ENCODE assay signal across 1 cellular context in the genomic region with DNA sequence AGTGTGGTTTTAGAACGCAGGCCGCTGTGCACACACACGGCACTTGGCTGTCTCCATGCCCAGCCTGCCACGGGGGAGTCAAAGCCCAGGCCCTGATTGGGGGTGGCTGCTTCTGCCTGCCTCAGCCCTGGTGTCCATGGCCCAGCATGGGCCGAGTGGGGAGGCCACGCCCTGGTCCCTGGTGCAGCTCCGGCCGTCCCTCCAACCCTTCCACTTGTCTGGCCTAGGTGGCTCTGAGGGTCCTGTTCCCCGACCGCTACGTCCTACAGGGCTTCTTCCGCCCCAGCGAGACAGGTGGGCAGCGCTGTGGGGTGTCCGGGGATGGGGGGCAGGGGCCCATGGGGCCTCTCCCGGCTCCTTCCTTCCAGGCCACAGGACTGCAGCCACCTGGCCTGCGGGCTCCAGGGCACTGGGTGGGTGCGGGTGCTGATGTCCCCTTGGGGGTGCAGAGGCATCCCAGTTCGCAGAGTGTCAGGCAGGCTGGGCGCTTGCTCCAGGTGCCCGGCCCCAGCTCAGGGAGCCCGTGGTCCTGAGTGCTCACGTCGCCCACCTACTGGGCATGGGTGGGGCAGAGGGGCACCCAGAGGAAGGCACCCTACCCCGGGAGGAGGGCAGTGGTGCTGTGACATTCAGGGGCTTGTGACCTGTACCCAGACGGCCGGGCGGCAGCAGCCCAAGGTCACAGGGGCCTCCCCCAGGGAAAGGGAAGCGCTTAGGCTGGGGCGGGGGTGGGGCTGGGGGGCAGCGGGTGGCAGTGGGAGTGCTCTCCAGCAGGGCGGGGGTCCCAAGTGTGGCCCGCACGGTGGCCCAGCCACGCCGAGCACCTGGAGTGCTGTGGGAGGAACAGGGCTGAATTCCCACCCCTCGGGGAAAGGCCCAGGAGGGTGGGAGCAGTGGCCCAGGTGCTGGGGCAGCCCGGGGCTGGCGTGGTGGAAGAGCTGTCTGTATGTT.
A peak's percentile ranks its signal among the peaks of the same experiment; 100 is the strongest.
TF ChIP-seq lines count a peak whose summit lies in the region.

No MANE protein-coding gene starts in this region.

TF ChIP-seq in HepG2, 621 proteins besides CTCF, POLR2A, EP300 and RAD21:
- no peak for TF ChIP-seq SP140L (CRISPR knock-in tag; IDR thresholded peaks at IDR 0.05; ENCODE audit: borderline replicate concordance)
- no peak for TF ChIP-seq ARNTL (CRISPR knock-in tag; IDR thresholded peaks at IDR 0.05)
- TF ChIP-seq, protein P1, sequence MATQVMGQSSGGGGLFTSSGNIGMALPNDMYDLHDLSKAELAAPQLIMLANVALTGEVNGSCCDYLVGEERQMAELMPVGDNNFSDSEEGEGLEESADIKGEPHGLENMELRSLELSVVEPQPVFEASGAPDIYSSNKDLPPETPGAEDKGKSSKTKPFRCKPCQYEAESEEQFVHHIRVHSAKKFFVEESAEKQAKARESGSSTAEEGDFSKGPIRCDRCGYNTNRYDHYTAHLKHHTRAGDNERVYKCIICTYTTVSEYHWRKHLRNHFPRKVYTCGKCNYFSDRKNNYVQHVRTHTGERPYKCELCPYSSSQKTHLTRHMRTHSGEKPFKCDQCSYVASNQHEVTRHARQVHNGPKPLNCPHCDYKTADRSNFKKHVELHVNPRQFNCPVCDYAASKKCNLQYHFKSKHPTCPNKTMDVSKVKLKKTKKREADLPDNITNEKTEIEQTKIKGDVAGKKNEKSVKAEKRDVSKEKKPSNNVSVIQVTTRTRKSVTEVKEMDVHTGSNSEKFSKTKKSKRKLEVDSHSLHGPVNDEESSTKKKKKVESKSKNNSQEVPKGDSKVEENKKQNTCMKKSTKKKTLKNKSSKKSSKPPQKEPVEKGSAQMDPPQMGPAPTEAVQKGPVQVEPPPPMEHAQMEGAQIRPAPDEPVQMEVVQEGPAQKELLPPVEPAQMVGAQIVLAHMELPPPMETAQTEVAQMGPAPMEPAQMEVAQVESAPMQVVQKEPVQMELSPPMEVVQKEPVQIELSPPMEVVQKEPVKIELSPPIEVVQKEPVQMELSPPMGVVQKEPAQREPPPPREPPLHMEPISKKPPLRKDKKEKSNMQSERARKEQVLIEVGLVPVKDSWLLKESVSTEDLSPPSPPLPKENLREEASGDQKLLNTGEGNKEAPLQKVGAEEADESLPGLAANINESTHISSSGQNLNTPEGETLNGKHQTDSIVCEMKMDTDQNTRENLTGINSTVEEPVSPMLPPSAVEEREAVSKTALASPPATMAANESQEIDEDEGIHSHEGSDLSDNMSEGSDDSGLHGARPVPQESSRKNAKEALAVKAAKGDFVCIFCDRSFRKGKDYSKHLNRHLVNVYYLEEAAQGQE (IDR thresholded peaks at IDR 0.05; ENCODE audit: borderline replicate concordance in 1 of 2, low read depth in 1 of 2, low read length in 2 of 2): no peak
- TF ChIP-seq TGIF2 (CRISPR knock-in tag; IDR thresholded peaks at IDR 0.05): no peak
- TF ChIP-seq TBP (CRISPR knock-in tag; IDR thresholded peaks at IDR 0.05): no peak
- TF ChIP-seq POLR2AphosphoS5 (IDR thresholded peaks at IDR 0.05; ENCODE audit: low read depth, low read length): no peak
- no peak for TF ChIP-seq HHEX (CRISPR knock-in tag; IDR thresholded peaks at IDR 0.05)
- 0 out of 2 replicates have a peak, but pooled peaks have one; percentile 19 for TF ChIP-seq ARNT2 (CRISPR knock-in tag; IDR thresholded peaks at IDR 0.05; ENCODE audit: low read depth)
- TF ChIP-seq RBFOX2 (IDR thresholded peaks at IDR 0.05; ENCODE audit: low read depth, low read length): peak; percentile 86
- no peak for TF ChIP-seq BORCS8-MEF2B (CRISPR knock-in tag; IDR thresholded peaks at IDR 0.05)
- peak; percentile 94 for TF ChIP-seq AGO2 (optimal IDR thresholded peaks at IDR 0.05; ENCODE audit: low read depth, low read length)
- no peak for TF ChIP-seq ZNF207 (IDR thresholded peaks at IDR 0.05; ENCODE audit: borderline replicate concordance)
- TF ChIP-seq AKAP8 (CRISPR knock-in tag; IDR thresholded peaks at IDR 0.05): 0 out of 2 replicates have a peak, but pooled peaks have one; percentile 8
- no peak for TF ChIP-seq GATAD2A (CRISPR knock-in tag; IDR thresholded peaks at IDR 0.05)
- TF ChIP-seq REPIN1 (CRISPR knock-in tag; IDR thresholded peaks at IDR 0.05; ENCODE audit: borderline replicate concordance, low read depth): no peak
- TF ChIP-seq, protein P2, sequence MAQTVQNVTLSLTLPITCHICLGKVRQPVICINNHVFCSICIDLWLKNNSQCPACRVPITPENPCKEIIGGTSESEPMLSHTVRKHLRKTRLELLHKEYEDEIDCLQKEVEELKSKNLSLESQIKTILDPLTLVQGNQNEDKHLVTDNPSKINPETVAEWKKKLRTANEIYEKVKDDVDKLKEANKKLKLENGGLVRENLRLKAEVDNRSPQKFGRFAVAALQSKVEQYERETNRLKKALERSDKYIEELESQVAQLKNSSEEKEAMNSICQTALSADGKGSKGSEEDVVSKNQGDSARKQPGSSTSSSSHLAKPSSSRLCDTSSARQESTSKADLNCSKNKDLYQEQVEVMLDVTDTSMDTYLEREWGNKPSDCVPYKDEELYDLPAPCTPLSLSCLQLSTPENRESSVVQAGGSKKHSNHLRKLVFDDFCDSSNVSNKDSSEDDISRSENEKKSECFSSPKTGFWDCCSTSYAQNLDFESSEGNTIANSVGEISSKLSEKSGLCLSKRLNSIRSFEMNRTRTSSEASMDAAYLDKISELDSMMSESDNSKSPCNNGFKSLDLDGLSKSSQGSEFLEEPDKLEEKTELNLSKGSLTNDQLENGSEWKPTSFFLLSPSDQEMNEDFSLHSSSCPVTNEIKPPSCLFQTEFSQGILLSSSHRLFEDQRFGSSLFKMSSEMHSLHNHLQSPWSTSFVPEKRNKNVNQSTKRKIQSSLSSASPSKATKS (CRISPR knock-in tag; IDR thresholded peaks at IDR 0.05): no peak
- no peak for TF ChIP-seq MAZ (IDR thresholded peaks at IDR 0.05; ENCODE audit: borderline replicate concordance, low read depth, low read length)
- no peak for TF ChIP-seq MAZ (CRISPR knock-in tag; IDR thresholded peaks at IDR 0.05; ENCODE audit: low read depth)
- TF ChIP-seq PCBP1 (IDR thresholded peaks at IDR 0.05; ENCODE audit: borderline replicate concordance, low read depth, low read length): 0 out of 2 replicates have a peak, but pooled peaks have one; percentile 17
- peak; percentile 94 for TF ChIP-seq HNRNPL (IDR thresholded peaks at IDR 0.05; ENCODE audit: low read depth, low read length)
- no peak for TF ChIP-seq MEF2D (CRISPR knock-in tag; IDR thresholded peaks at IDR 0.05)
- no peak for TF ChIP-seq ARHGAP35 (CRISPR knock-in tag; IDR thresholded peaks at IDR 0.05; ENCODE audit: borderline replicate concordance)
- TF ChIP-seq POLR2G (IDR thresholded peaks at IDR 0.05; ENCODE audit: low read depth, low read length): peak; percentile 43; the same call in 1 of the 2 replicates
- no peak for TF ChIP-seq ZNF839 (CRISPR knock-in tag; IDR thresholded peaks at IDR 0.05; ENCODE audit: borderline replicate concordance)
